8 cellular contexts compared by ENCODE assay signal in genomic region chr17:17890773-17891759, GRCh38. TPM values are rescaled to one million over a fixed set of nuclear protein-coding genes. Genes with fewer than 3 reads are reported as not detected.
DNase-seq lines count a peak whose midpoint lies in the region; ATAC-seq and TF ChIP-seq lines count a peak whose summit lies in the region.

No MANE protein-coding gene starts in this region.

- peak; percentile 8 for DNase-seq in NCI-H1092 treated with DMSO at 0.1 percent for 48 hours (lab: John Stamatoyannopoulos, UW)
- no peak for DNase-seq in NCI-H1092 (lab: John Stamatoyannopoulos, UW)
- peak; percentile 65 for DNase-seq in NCI-H146 (lab: John Stamatoyannopoulos, UW)
- DNase-seq in dermis blood vessel endothelial cell, result peak; percentile 87
- DNase-seq in mesothelial cell of epicardium (ENCODE audit: low spot score in 2 of 2, unreplicated experiment in 2 of 2), result peak in 1 of 2 experiments; percentile 54
- peak; percentile 50 for DNase-seq in transverse colon

- H3K27ac Mint-ChIP-seq in mesothelial cell of epicardium, result peak overlapping the region; percentile 57

- H3K9me3 ChIP-seq in transverse colon, result no peaks in the 10 kb centered on the region

- no peaks in the 10 kb centered on the region for H3K27me3 ChIP-seq in transverse colon

- intact Hi-C loops in transverse colon (cut with DNase I; ENCODE audit: low total_unique reads), result no loop called here

- peak; percentile 58 for TF ChIP-seq CTCF in mesothelial cell of epicardium (IDR thresholded peaks at IDR 0.05; ENCODE audit: unreplicated experiment)
- TF ChIP-seq CTCF in transverse colon (IDR thresholded peaks at IDR 0.05), result peak; percentile 49 to 78 (median 61)

- peaks cover 0 to 3% (median 0%) of the 10 kb centered on the region in 4 donors for H3K36me3 ChIP-seq in transverse colon

- no peak overlapping the region for H3K4me3 Mint-ChIP-seq in mesothelial cell of epicardium

- H3K36me3 Mint-ChIP-seq in mesothelial cell of epicardium, result peaks cover 23% of the 10 kb centered on the region

- no peak for TF ChIP-seq EP300 in transverse colon (IDR thresholded peaks at IDR 0.05; ENCODE audit: low read depth)

- H3K4me1 ChIP-seq in transverse colon, result peaks cover 0 to 2% (median 0%) of the 10 kb centered on the region in 4 donors

- WGBS in transverse colon (ENCODE audit: low coverage in 1 of 2), 2 donors, result 91% methylated on average over 5 of the region's 5 CpGs; no CpG with 5 or more reads in 1 of the 2 donors

- no peak overlapping the region for H3K4me3 ChIP-seq in transverse colon

- TF ChIP-seq POLR2A in transverse colon (IDR thresholded peaks at IDR 0.05), result no peak

- H3K9me3 Mint-ChIP-seq in mesothelial cell of epicardium, result no peaks in the 10 kb centered on the region

- in situ Hi-C loops in transverse colon (cut with MboI; ENCODE audit: low pct_ligation_motif_present in 1 of 4, low pct_unique_long_range_greater_than_20kb in 1 of 4, low sequenced_read_pairs in 3 of 4), result loop anchor here in 3 of 4 donors (10.0 to 25.0 kb wide), 3 partner anchors 144 to 204 kb away; partner anchors contain the start of genes ATPAF2 (in 2 of the 3), GID4 (in 2 of the 3) and RAI1 (in 1 of the 3)

- ATAC-seq in activated CD4-positive, CD25-positive, alpha-beta regulatory T cell treated with anti-CD3 and anti-CD28 coated beads, Interleukin-2, amount 50 U/mL, for 24 hours, result peak; percentile 61 to 68
- no peak for ATAC-seq in GM18870 (IDR thresholded peaks at IDR 0.05; ENCODE audit: unreplicated experiment)

- H3K27ac ChIP-seq in transverse colon, result no peak overlapping the region

- H3K4me1 Mint-ChIP-seq in mesothelial cell of epicardium, result peaks cover 15% of the 10 kb centered on the region

- H3K27me3 Mint-ChIP-seq in mesothelial cell of epicardium (ENCODE audit: low read depth), result no peaks in the 10 kb centered on the region

RNA-seq across cellular contexts. Expression of gene SREBF1, which starts 54.3 kb away (rescaled TPM):
- total RNA-seq in dermis blood vessel endothelial cell (28.8 and 71.5 TPM in 2 replicates), mesothelial cell of epicardium (179 to 187 TPM (median 181 TPM) in 3 replicates), transverse colon (100 to 1,000 TPM in 3 of 4 donors, 10 to 100 TPM in 1; 45.7 to 206 (median 148) TPM)
